Comparison of ENCODE assay signal across 23 cellular contexts in the genomic region with DNA sequence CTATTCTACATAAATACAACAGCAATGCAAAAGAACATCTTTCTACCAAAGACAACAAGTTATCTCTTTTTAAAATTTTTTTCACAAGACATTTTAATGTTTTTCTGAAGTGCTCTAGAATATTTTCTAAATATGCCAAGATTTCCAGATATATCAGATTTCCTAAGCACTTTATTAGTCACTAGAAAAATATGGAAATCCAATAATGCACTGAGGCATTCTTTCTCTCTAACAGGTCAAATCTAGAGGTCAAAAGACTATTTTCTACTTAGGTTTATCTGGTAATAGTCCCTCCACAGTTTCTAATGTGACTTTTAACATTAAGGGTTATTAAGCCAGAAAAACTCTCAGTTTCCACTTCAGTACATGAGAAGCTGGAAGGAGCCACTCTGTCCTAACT.
"Had no signal": no experiment of that assay in that cellular context is flagged by ENCODE, and none has a peak within 500 bp of the region (broad histone marks: within the 10 kb centered on the region; RNA-seq: fewer than 3 reads in every experiment).

No MANE protein-coding gene starts in this region.

- H3K4me3 ChIP-seq: coronary artery, hepatocyte, lower lobe of right lung, thyroid gland had no signal

- H3K4me3 Mint-ChIP-seq: activated B cell treated with CpG ODN at 0.5 μM for 24 hours; activated CD8-positive, alpha-beta T cell treated with anti-CD3 and anti-CD28 coated beads for 36 hours; activated naive CD8-positive, alpha-beta T cell treated with anti-CD3 and anti-CD28 coated beads, Interleukin-2, amount 10 ng/mL, durations not matched to agents 7 days and 5 days; natural killer cell treated with Interleukin-12 subunit alpha and Interleukin-12 subunit beta and Interleukin-15 and Interleukin-18, amount 100 ng/mL, for 72 hours; T-helper 2 cell treated with Interferon-gamma antibody and Interleukin-4, amounts not matched to agents 5 μg/mL and 100 μg/mL, for 36 hours had no signal

- H3K27me3 Mint-ChIP-seq: activated B cell treated with CpG ODN at 0.5 μM for 24 hours; activated CD8-positive, alpha-beta T cell treated with anti-CD3 and anti-CD28 coated beads for 36 hours; activated naive CD8-positive, alpha-beta T cell treated with anti-CD3 and anti-CD28 coated beads, Interleukin-2, amount 10 ng/mL, durations not matched to agents 7 days and 5 days; natural killer cell treated with Interleukin-12 subunit alpha and Interleukin-12 subunit beta and Interleukin-15 and Interleukin-18, amount 100 ng/mL, for 72 hours had no signal

- ATAC-seq: activated CD8-positive, alpha-beta T cell treated with anti-CD3 and anti-CD28 coated beads for 36 hours; left colon; natural killer cell treated with Interleukin-12 subunit alpha and Interleukin-12 subunit beta and Interleukin-15 and Interleukin-18, amount 100 ng/mL, for 72 hours had no signal

- H3K27ac Mint-ChIP-seq: activated B cell treated with CpG ODN at 0.5 μM for 24 hours; activated CD8-positive, alpha-beta T cell treated with anti-CD3 and anti-CD28 coated beads for 36 hours; activated naive CD8-positive, alpha-beta T cell treated with anti-CD3 and anti-CD28 coated beads, Interleukin-2, amount 10 ng/mL, durations not matched to agents 7 days and 5 days; activated T-helper 2 cell treated with anti-CD3 and anti-CD28 coated beads, Interferon-gamma antibody, Interleukin-2, Interleukin-4, amounts not matched to agents 10 μg/mL and 5 μg/mL and 100 μg/mL, durations not matched to agents 14 hours and 24 hours and 36 hours; natural killer cell treated with Interleukin-12 subunit alpha and Interleukin-12 subunit beta and Interleukin-15 and Interleukin-18, amount 100 ng/mL, for 72 hours; T-helper 2 cell treated with Interferon-gamma antibody and Interleukin-4, amounts not matched to agents 5 μg/mL and 100 μg/mL, for 36 hours had no signal

- H3K4me1 Mint-ChIP-seq: activated B cell treated with CpG ODN at 0.5 μM for 24 hours; activated naive CD8-positive, alpha-beta T cell treated with anti-CD3 and anti-CD28 coated beads, Interleukin-2, amount 10 ng/mL, durations not matched to agents 7 days and 5 days had no signal

- DNase-seq: activated B cell treated with CpG ODN at 0.5 μM for 24 hours; activated CD4-positive, alpha-beta T cell treated with anti-CD3 and anti-CD28 coated beads for 48 hours; activated CD8-positive, alpha-beta T cell treated with anti-CD3 and anti-CD28 coated beads for 36 hours; activated naive CD4-positive, alpha-beta T cell treated with Interleukin-2 at 50 U/mL for 16 hours; activated naive CD8-positive, alpha-beta T cell treated with anti-CD3 and anti-CD28 coated beads, Interleukin-2, amount 10 ng/mL, durations not matched to agents 7 days and 5 days; activated T-cell treated with anti-CD3 and anti-CD28 coated beads, Interleukin-2, amount 50 U/mL, for 1 hour; anterior cingulate cortex; brain microvascular endothelial cell; central memory CD4-positive, alpha-beta T cell; islet precursor cell; left colon; lower lobe of right lung; nucleus accumbens; retina; stimulated activated CD8-positive, alpha-beta memory T cell treated with anti-CD3 and anti-CD28 coated beads, Interleukin-4, amount 100 ng/mL, for 48 hours; stimulated activated naive CD4-positive, alpha-beta T cell treated with Interleukin-2 at 50 U/mL for 16 hours; thyroid gland had no signal

- H3K36me3 Mint-ChIP-seq: activated naive CD8-positive, alpha-beta T cell treated with anti-CD3 and anti-CD28 coated beads, Interleukin-2, amount 10 ng/mL, durations not matched to agents 7 days and 5 days; natural killer cell treated with Interleukin-12 subunit alpha and Interleukin-12 subunit beta and Interleukin-15 and Interleukin-18, amount 100 ng/mL, for 72 hours had no signal

- FAIRE-seq: TTC549 had no signal
